8 cellular contexts compared by ENCODE assay signal in genomic region chr4:70838972-70839536, GRCh38. TPM values are rescaled to one million over a fixed set of nuclear protein-coding genes. Genes with fewer than 3 reads are reported as not detected.
DNase-seq lines count a peak whose midpoint lies in the region; TF ChIP-seq lines count a peak whose summit lies in the region.

No MANE protein-coding gene starts in this region.

- H3K4me1 ChIP-seq in HAP-1 (peaks cover 22% of the 10 kb centered on the region), Loucy (ENCODE audit: insufficient read depth, low read length, poor library complexity, severe bottlenecking) (peaks cover 20% of the 10 kb centered on the region), vagina (peaks cover 32% of the 10 kb centered on the region)

- H3K36me3 ChIP-seq in HAP-1 (replicated peaks) (peaks cover 22% of the 10 kb centered on the region), Loucy (ENCODE audit: insufficient read depth, low read length) (peaks cover 7% of the 10 kb centered on the region), vagina (peaks cover 0 to 16% of the 10 kb centered on the region in 2 donors)

- peak overlapping the region; percentile 93 for H3K4me3 ChIP-seq in GM12865 (ENCODE audit: low read depth, low read length)
- H3K4me3 ChIP-seq in HAP-1, result peak overlapping the region; percentile 86
- H3K4me3 ChIP-seq in Loucy (ENCODE audit: low read length, poor library complexity, severe bottlenecking), result peak overlapping the region; percentile 100
- H3K4me3 ChIP-seq in vagina, result peak overlapping the region; percentile 60 to 98

- TF ChIP-seq CTCF in GM12865 (IDR thresholded peaks at IDR 0.05; ENCODE audit: insufficient read depth, low read depth, low read length, missing control alignments), result no peak
- no peak for TF ChIP-seq CTCF in Loucy (conservative IDR thresholded peaks at IDR 0.05; ENCODE audit: low read length)
- TF ChIP-seq CTCF in vagina (IDR thresholded peaks at IDR 0.05), result no peak

- H2AFZ ChIP-seq in Loucy (ENCODE audit: low read length), result peak overlapping the region; percentile 86; the same call in 1 of the 2 replicates

- no peaks in the 10 kb centered on the region for H3K27me3 ChIP-seq in HAP-1 (ENCODE audit: low read depth)
- H3K27me3 ChIP-seq in Loucy (ENCODE audit: insufficient read depth, low read length, poor library complexity, severe bottlenecking), result peaks cover 5% of the 10 kb centered on the region
- H3K27me3 ChIP-seq in vagina, result no peaks in the 10 kb centered on the region

- DNase-seq in GM12865 (ENCODE audit: low read depth) (peak; percentile 85), HAP-1 (ENCODE audit: low spot score in 2 of 2) (peak; percentile 46 to 68), T-helper 2 cell (peak; percentile 38 to 84 (median 58)), hepatic stellate cell (ENCODE audit: low spot score) (peak; percentile 71), renal cortical epithelial cell (ENCODE audit: low read depth) (peak; percentile 28), vagina (ENCODE audit: extremely low spot score in 2 of 2) (no peak)

- in situ Hi-C loops in HAP-1 (cut with MboI; ENCODE audit: low sequenced_read_pairs), result no loop called here

- H3K9me3 ChIP-seq in HAP-1 (no peaks in the 10 kb centered on the region), Loucy (ENCODE audit: insufficient read depth, low read depth, low read length) (no peaks in the 10 kb centered on the region), vagina (no peaks in the 10 kb centered on the region)

- TF ChIP-seq POLR2A in vagina (IDR thresholded peaks at IDR 0.05), result no peak

- no peaks in the 10 kb centered on the region for H3K9me2 ChIP-seq in Loucy (replicated peaks; ENCODE audit: low read depth, low read length)

- intact Hi-C loops in vagina (cut with DNase I), result loop anchor here (10.0 kb wide), 2 partner anchors 66 to 156 kb away; partner anchors contain the start of genes DCK and MOB1B

- peak overlapping the region; percentile 76 for H3K27ac ChIP-seq in angular gyrus (ENCODE audit: low read depth, low read length)
- peak overlapping the region; percentile 87 for H3K27ac ChIP-seq in vagina

- peaks cover 49% of the 10 kb centered on the region for H4K20me1 ChIP-seq in Loucy (ENCODE audit: insufficient read depth, low read length, poor library complexity, severe bottlenecking)

- H3K4me2 ChIP-seq in Loucy (ENCODE audit: low read depth, low read length, poor library complexity, severe bottlenecking), result peak overlapping the region; percentile 100

- peak overlapping the region; percentile 85 for H3K9ac ChIP-seq in Loucy (ENCODE audit: low read depth, low read length, poor library complexity, severe bottlenecking)

- H3K79me2 ChIP-seq in Loucy (ENCODE audit: insufficient read depth, low read length), result peaks cover 56% of the 10 kb centered on the region

- no peaks in the 10 kb centered on the region for H3F3A ChIP-seq in Loucy (ENCODE audit: low read depth)

RNA-seq across cellular contexts. Expression of gene GRSF1, which starts 0.6 kb away (rescaled TPM):
- 128 and 131 TPM in 2 replicates for total RNA-seq in renal cortical epithelial cell
- 35.1 TPM for total RNA-seq in vagina

Comparison
In these comparisons a context has a peak if more than half of its experiments do, and no peak if none do; other contexts are left out.
1. DNase-seq: peak in GM12865 (single experiment), HAP-1 (2 of 2), T-helper 2 cell (5 of 5), hepatic stellate cell (single experiment) and renal cortical epithelial cell (single experiment); none in vagina (0 of 2).
2. Peak in every context shown above with its lines, with median percentiles within 50 percentile points of each other: H3K4me3 ChIP-seq.